In the genomic region with DNA sequence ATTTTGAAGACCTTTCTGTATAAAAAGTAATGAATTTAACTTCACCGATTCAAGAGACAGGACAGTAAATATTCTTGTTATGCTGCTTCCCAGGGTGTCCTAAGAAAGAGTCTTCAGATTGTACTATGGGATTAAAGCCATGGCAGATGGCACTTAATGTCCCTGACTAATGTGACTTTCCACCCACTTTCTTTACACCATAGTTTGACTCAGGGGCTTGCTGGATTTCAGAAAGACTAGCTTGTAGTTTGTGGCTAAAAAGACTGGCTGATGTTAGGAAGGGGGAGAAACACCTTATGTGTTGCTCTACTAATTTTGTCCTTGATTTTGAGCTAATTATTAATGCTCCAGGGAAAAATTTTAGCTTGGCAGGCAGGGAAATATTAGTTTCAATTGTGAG, we compare ENCODE assay signal across 1 cellular context.
TF ChIP-seq lines count a peak whose summit lies in the region.

No MANE protein-coding gene starts in this region.

TF ChIP-seq in HCT116, 20 proteins besides CTCF, POLR2A, EP300 and RAD21 (continued from another document):
- TF ChIP-seq, protein P1, sequence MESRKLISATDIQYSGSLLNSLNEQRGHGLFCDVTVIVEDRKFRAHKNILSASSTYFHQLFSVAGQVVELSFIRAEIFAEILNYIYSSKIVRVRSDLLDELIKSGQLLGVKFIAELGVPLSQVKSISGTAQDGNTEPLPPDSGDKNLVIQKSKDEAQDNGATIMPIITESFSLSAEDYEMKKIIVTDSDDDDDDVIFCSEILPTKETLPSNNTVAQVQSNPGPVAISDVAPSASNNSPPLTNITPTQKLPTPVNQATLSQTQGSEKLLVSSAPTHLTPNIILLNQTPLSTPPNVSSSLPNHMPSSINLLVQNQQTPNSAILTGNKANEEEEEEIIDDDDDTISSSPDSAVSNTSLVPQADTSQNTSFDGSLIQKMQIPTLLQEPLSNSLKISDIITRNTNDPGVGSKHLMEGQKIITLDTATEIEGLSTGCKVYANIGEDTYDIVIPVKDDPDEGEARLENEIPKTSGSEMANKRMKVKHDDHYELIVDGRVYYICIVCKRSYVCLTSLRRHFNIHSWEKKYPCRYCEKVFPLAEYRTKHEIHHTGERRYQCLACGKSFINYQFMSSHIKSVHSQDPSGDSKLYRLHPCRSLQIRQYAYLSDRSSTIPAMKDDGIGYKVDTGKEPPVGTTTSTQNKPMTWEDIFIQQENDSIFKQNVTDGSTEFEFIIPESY (IDR thresholded peaks at IDR 0.05; ENCODE audit: extremely low read depth, insufficient replicate concordance, low read length): no peak
- TF ChIP-seq EZH2 (IDR thresholded peaks at IDR 0.05): no peak
- no peak for TF ChIP-seq EGR1 (IDR thresholded peaks at IDR 0.05; ENCODE audit: low read depth)
- TF ChIP-seq, protein P2, sequence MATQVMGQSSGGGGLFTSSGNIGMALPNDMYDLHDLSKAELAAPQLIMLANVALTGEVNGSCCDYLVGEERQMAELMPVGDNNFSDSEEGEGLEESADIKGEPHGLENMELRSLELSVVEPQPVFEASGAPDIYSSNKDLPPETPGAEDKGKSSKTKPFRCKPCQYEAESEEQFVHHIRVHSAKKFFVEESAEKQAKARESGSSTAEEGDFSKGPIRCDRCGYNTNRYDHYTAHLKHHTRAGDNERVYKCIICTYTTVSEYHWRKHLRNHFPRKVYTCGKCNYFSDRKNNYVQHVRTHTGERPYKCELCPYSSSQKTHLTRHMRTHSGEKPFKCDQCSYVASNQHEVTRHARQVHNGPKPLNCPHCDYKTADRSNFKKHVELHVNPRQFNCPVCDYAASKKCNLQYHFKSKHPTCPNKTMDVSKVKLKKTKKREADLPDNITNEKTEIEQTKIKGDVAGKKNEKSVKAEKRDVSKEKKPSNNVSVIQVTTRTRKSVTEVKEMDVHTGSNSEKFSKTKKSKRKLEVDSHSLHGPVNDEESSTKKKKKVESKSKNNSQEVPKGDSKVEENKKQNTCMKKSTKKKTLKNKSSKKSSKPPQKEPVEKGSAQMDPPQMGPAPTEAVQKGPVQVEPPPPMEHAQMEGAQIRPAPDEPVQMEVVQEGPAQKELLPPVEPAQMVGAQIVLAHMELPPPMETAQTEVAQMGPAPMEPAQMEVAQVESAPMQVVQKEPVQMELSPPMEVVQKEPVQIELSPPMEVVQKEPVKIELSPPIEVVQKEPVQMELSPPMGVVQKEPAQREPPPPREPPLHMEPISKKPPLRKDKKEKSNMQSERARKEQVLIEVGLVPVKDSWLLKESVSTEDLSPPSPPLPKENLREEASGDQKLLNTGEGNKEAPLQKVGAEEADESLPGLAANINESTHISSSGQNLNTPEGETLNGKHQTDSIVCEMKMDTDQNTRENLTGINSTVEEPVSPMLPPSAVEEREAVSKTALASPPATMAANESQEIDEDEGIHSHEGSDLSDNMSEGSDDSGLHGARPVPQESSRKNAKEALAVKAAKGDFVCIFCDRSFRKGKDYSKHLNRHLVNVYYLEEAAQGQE (IDR thresholded peaks at IDR 0.05; ENCODE audit: low read depth): no peak
- no peak for TF ChIP-seq CEBPB (IDR thresholded peaks at IDR 0.05; ENCODE audit: low read depth)
TF ChIP-seq in HCT116: peak in this region for 0.
